In genomic region chr3:54731697-54732445, GRCh38 we compare ENCODE assay signal across 17 cellular contexts.
"Had no signal": no experiment of that assay in that cellular context is flagged by ENCODE, and none has a peak within 500 bp of the region (broad histone marks: within the 10 kb centered on the region; RNA-seq: fewer than 3 reads in every experiment).

No MANE protein-coding gene starts in this region.

- H3K4me1 ChIP-seq: gastroesophageal sphincter, thyroid gland had no signal

- H3K36me3 ChIP-seq: gastroesophageal sphincter, thyroid gland had no signal

- DNase-seq: cerebellar nuclear complex; effector memory CD8-positive, alpha-beta T cell; erythroblast; kidney; left colon; left ventricle myocardium superior; naive thymus-derived CD4-positive, alpha-beta T cell; nephron progenitor cell; posterior cingulate gyrus; right cardiac atrium; stimulated activated CD4-positive, alpha-beta T cell treated with anti-CD3 and anti-CD28 coated beads, Interleukin-2, amount 100 ng/mL, for 48 hours; stimulated activated naive CD4-positive, alpha-beta T cell treated with Interleukin-2 at 50 U/mL for 16 hours; thyroid gland had no signal

- H3K27me3 ChIP-seq: gastroesophageal sphincter, thyroid gland had no signal

- FAIRE-seq: colon, kidney, urothelium cell line had no signal

- ATAC-seq: effector memory CD8-positive, alpha-beta T cell; gastroesophageal sphincter; left colon; left ventricle myocardium superior; naive thymus-derived CD4-positive, alpha-beta T cell; right cardiac atrium had no signal

- H3K9me3 ChIP-seq: thyroid gland had no signal

- H3K4me2 ChIP-seq: smooth muscle cell had no signal

- H3K27ac ChIP-seq: gastroesophageal sphincter, thyroid gland had no signal

- H3K4me3 ChIP-seq: gastroesophageal sphincter, smooth muscle cell, thyroid gland had no signal
